In genomic region chr6:158231551-158232444, GRCh38 we compare ENCODE assay signal across 8 cellular contexts.
DNase-seq lines count a peak whose midpoint lies in the region; ATAC-seq and TF ChIP-seq lines count a peak whose summit lies in the region.

No MANE protein-coding gene starts in this region.

- H3K9ac ChIP-seq in Karpas-422 (ENCODE audit: low read length), result peak overlapping the region; percentile 83
- H3K9ac ChIP-seq in SU-DHL-6 (ENCODE audit: low read length), result peak overlapping the region; percentile 78

- no peaks in the 10 kb centered on the region for H3K27me3 Mint-ChIP-seq in activated naive CD8-positive, alpha-beta T cell treated with anti-CD3 and anti-CD28 coated beads, Interleukin-2, amount 50 U/mL, for 24 hours

- intact Hi-C loops in left cardiac atrium (cut with DNase I) (no loop called here), posterior vena cava (cut with DNase I) (no loop called here), vagina (cut with DNase I) (no loop called here)

- H3K27ac Mint-ChIP-seq in activated naive CD8-positive, alpha-beta T cell treated with anti-CD3 and anti-CD28 coated beads, Interleukin-2, amount 50 U/mL, for 24 hours, result peak overlapping the region; percentile 87

- H3K27me3 ChIP-seq in Karpas-422 (ENCODE audit: low read length) (no peaks in the 10 kb centered on the region), SU-DHL-6 (ENCODE audit: low read length) (no peaks in the 10 kb centered on the region), vagina (no peaks in the 10 kb centered on the region)

- H3K36me3 ChIP-seq in Karpas-422 (ENCODE audit: insufficient read depth, low read length), result no peaks in the 10 kb centered on the region
- no peaks in the 10 kb centered on the region for H3K36me3 ChIP-seq in SU-DHL-6 (ENCODE audit: low read length)
- no peaks in the 10 kb centered on the region for H3K36me3 ChIP-seq in vagina

- peak overlapping the region; percentile 84 for H3K4me3 ChIP-seq in Karpas-422 (ENCODE audit: low read length)
- peak overlapping the region; percentile 89 for H3K4me3 ChIP-seq in SU-DHL-6 (ENCODE audit: insufficient read depth, low read length, poor library complexity, severe bottlenecking)
- H3K4me3 ChIP-seq in vagina, result peak overlapping the region; percentile 67 to 89

- H4K20me1 ChIP-seq in Karpas-422 (ENCODE audit: insufficient read depth, low read depth, low read length), result 0 out of 2 replicates have a peak, but pooled peaks cover 9% of the 10 kb centered on the region
- peaks cover 5% of the 10 kb centered on the region; the same call in 1 of the 2 replicates for H4K20me1 ChIP-seq in SU-DHL-6 (ENCODE audit: low read depth, low read length)

- peak overlapping the region; percentile 87 for H3K4me3 Mint-ChIP-seq in activated naive CD8-positive, alpha-beta T cell treated with anti-CD3 and anti-CD28 coated beads, Interleukin-2, amount 50 U/mL, for 24 hours

- TF ChIP-seq CTCF in SU-DHL-6 (IDR thresholded peaks at IDR 0.05; ENCODE audit: insufficient read depth, low read length, poor library complexity, severe bottlenecking) (no peak), vagina (IDR thresholded peaks at IDR 0.05) (no peak)

- H3F3A ChIP-seq in SU-DHL-6 (ENCODE audit: insufficient read depth), result peaks cover 26% of the 10 kb centered on the region; the same call in 1 of the 2 replicates

- H3K9me3 ChIP-seq in Karpas-422 (ENCODE audit: low read length) (no peaks in the 10 kb centered on the region), SU-DHL-6 (ENCODE audit: insufficient read depth, low read length) (no peaks in the 10 kb centered on the region), vagina (no peaks in the 10 kb centered on the region)

- H3K9me2 ChIP-seq in Karpas-422 (replicated peaks; ENCODE audit: insufficient read depth, low read length), result no peaks in the 10 kb centered on the region
- no peaks in the 10 kb centered on the region for H3K9me2 ChIP-seq in SU-DHL-6 (replicated peaks; ENCODE audit: insufficient read depth, low read length)

- H3K79me2 ChIP-seq in Karpas-422 (ENCODE audit: low read length), result peaks cover 52% of the 10 kb centered on the region
- H3K79me2 ChIP-seq in SU-DHL-6 (ENCODE audit: insufficient read depth, low read length), result peaks cover 43% of the 10 kb centered on the region

- peak overlapping the region; percentile 74 for H3K27ac ChIP-seq in Karpas-422 (ENCODE audit: low read length)
- H3K27ac ChIP-seq in SU-DHL-6 (ENCODE audit: low read depth, low read length), result peak overlapping the region; percentile 38
- H3K27ac ChIP-seq in vagina, result peak overlapping the region; percentile 77

- H3K4me1 ChIP-seq in Karpas-422 (ENCODE audit: low read length), result peaks cover 35% of the 10 kb centered on the region
- H3K4me1 ChIP-seq in vagina, result peaks cover 29% of the 10 kb centered on the region

- H3K36me3 Mint-ChIP-seq in activated naive CD8-positive, alpha-beta T cell treated with anti-CD3 and anti-CD28 coated beads, Interleukin-2, amount 50 U/mL, for 24 hours (ENCODE audit: low read depth), result no peaks in the 10 kb centered on the region

- H3K4me2 ChIP-seq in Karpas-422 (ENCODE audit: low read depth, low read length, poor library complexity, severe bottlenecking) (peak overlapping the region; percentile 94), SU-DHL-6 (ENCODE audit: low read depth, low read length, poor library complexity, severe bottlenecking) (peak overlapping the region; percentile 80)

- ATAC-seq in GM21786 (IDR thresholded peaks at IDR 0.05; ENCODE audit: unreplicated experiment) (peak; percentile 68), left cardiac atrium (peak; percentile 74 to 88)
- ATAC-seq in activated naive CD8-positive, alpha-beta T cell treated with anti-CD3 and anti-CD28 coated beads, Interleukin-2, amount 50 U/mL, for 24 hours, result peak; percentile 79

- peak in 1 of 2 donors; percentile 44 for TF ChIP-seq POLR2A in vagina (IDR thresholded peaks at IDR 0.05)

- peak overlapping the region; percentile 97 for H2AFZ ChIP-seq in Karpas-422 (ENCODE audit: low read length)
- H2AFZ ChIP-seq in SU-DHL-6 (ENCODE audit: low read depth, low read length, severe bottlenecking), result peak overlapping the region; percentile 95

- H3K4me1 Mint-ChIP-seq in activated naive CD8-positive, alpha-beta T cell treated with anti-CD3 and anti-CD28 coated beads, Interleukin-2, amount 50 U/mL, for 24 hours, result peaks cover 31% of the 10 kb centered on the region

- peak; percentile 77 for DNase-seq in EH (ENCODE audit: low read depth)
- peak; percentile 90 for DNase-seq in Karpas-422
- DNase-seq in activated naive CD8-positive, alpha-beta T cell treated with anti-CD3 and anti-CD28 coated beads, Interleukin-2, amount 50 U/mL, for 24 hours, result peak; percentile 72
- DNase-seq in left cardiac atrium, result peak; percentile 78
- peak; percentile 91 for DNase-seq in posterior vena cava (ENCODE audit: low spot score)
- no peak for DNase-seq in vagina (ENCODE audit: extremely low spot score in 2 of 2)

- no peaks in the 10 kb centered on the region for H3K9me3 Mint-ChIP-seq in activated naive CD8-positive, alpha-beta T cell treated with anti-CD3 and anti-CD28 coated beads, Interleukin-2, amount 50 U/mL, for 24 hours

Comparison
In these comparisons a context has a peak if more than half of its experiments do, and no peak if none do; other contexts are left out.
1. DNase-seq: peak in EH (single experiment), Karpas-422 (single experiment), activated naive CD8-positive, alpha-beta T cell treated with anti-CD3 and anti-CD28 coated beads, Interleukin-2, amount 50 U/mL, for 24 hours (single experiment), left cardiac atrium (single experiment) and posterior vena cava (single experiment); none in vagina (0 of 2).
2. Peak in every context shown above with its lines, with median percentiles within 50 percentile points of each other: ATAC-seq, H3K27ac ChIP-seq and H3K4me3 ChIP-seq.